Comparison of ENCODE assay signal across 14 cellular contexts in the genomic region with DNA sequence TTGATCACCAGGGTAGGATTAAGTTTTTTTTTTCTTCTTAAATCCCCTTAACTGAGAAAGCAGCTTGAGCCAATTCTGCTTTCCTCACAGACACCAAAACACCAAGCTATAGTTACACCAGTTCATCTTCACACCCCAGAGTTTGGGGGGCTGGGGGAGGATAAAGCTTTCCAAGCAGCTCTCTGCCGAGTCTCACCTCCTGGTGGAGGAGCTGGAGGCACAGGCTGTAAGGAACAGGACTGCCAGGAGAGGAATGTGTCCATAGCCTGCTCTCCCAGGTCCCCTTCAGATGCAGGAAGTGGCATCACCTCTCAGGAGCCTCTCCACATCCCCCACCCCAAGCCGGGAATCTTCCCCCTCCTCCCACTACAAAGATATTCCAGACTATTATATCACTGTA.
"Had no signal": no experiment of that assay in that cellular context is flagged by ENCODE, and none has a peak within 500 bp of the region (broad histone marks: within the 10 kb centered on the region; RNA-seq: fewer than 3 reads in every experiment).

No MANE protein-coding gene starts in this region.

- H3K27me3 Mint-ChIP-seq: activated CD4-positive, alpha-beta memory T cell treated with anti-CD3 and anti-CD28 coated beads for 36 hours had no signal

- H3K36me3 ChIP-seq: ascending aorta, left ventricle myocardium inferior, right lobe of liver, transverse colon had no signal

- DNase-seq: activated CD4-positive, alpha-beta memory T cell treated with anti-CD3 and anti-CD28 coated beads for 36 hours; activated CD4-positive, alpha-beta T cell treated with anti-CD3 and anti-CD28 coated beads for 1 hour; activated T-cell treated with anti-CD3 and anti-CD28 coated beads, Interleukin-2, amount 50 U/mL, for 72 hours; erythroblast; hippocampal formation; left ventricle myocardium inferior; right lobe of liver; stimulated activated CD4-positive, alpha-beta T cell treated with anti-CD3 and anti-CD28 coated beads, Interleukin-4, amount 100 ng/mL, for 4 hours; stimulated activated CD8-positive, alpha-beta memory T cell treated with anti-CD3 and anti-CD28 coated beads, Interleukin-4, amount 100 ng/mL, for 48 hours; stimulated activated naive CD8-positive, alpha-beta T cell treated with anti-CD3 and anti-CD28 coated beads, Interleukin-15, Interleukin-2, amounts not matched to agents 100 U/mL and 50 U/mL, for 24 hours; T1000; transverse colon had no signal

- H3K4me3 Mint-ChIP-seq: activated CD4-positive, alpha-beta memory T cell treated with anti-CD3 and anti-CD28 coated beads for 36 hours; activated T-cell treated with anti-CD3 and anti-CD28 coated beads, Interleukin-2, amount 50 U/mL, for 72 hours had no signal

- H3K9me3 ChIP-seq: ascending aorta, left ventricle myocardium inferior, right lobe of liver, transverse colon had no signal

- H3K27ac Mint-ChIP-seq: activated CD4-positive, alpha-beta memory T cell treated with anti-CD3 and anti-CD28 coated beads for 36 hours; activated T-cell treated with anti-CD3 and anti-CD28 coated beads, Interleukin-2, amount 50 U/mL, for 72 hours had no signal

- H3K27me3 ChIP-seq: ascending aorta, right lobe of liver, transverse colon had no signal

- ATAC-seq: activated T-cell treated with anti-CD3 and anti-CD28 coated beads, Interleukin-2, amount 50 U/mL, for 72 hours; right lobe of liver; stimulated activated naive CD8-positive, alpha-beta T cell treated with anti-CD3 and anti-CD28 coated beads, Interleukin-15, Interleukin-2, amounts not matched to agents 100 U/mL and 50 U/mL, for 24 hours had no signal

- H3K9me3 Mint-ChIP-seq: activated CD4-positive, alpha-beta memory T cell treated with anti-CD3 and anti-CD28 coated beads for 36 hours; activated T-cell treated with anti-CD3 and anti-CD28 coated beads, Interleukin-2, amount 50 U/mL, for 72 hours had no signal

- H3K27ac ChIP-seq: ascending aorta, left ventricle myocardium inferior, right lobe of liver, transverse colon had no signal

- H3K36me3 Mint-ChIP-seq: activated CD4-positive, alpha-beta memory T cell treated with anti-CD3 and anti-CD28 coated beads for 36 hours had no signal

- H3K4me3 ChIP-seq: ascending aorta, left ventricle myocardium inferior, right lobe of liver, smooth muscle cell, transverse colon had no signal
